ENCODE assay signal across 1 cellular context in the genomic region with DNA sequence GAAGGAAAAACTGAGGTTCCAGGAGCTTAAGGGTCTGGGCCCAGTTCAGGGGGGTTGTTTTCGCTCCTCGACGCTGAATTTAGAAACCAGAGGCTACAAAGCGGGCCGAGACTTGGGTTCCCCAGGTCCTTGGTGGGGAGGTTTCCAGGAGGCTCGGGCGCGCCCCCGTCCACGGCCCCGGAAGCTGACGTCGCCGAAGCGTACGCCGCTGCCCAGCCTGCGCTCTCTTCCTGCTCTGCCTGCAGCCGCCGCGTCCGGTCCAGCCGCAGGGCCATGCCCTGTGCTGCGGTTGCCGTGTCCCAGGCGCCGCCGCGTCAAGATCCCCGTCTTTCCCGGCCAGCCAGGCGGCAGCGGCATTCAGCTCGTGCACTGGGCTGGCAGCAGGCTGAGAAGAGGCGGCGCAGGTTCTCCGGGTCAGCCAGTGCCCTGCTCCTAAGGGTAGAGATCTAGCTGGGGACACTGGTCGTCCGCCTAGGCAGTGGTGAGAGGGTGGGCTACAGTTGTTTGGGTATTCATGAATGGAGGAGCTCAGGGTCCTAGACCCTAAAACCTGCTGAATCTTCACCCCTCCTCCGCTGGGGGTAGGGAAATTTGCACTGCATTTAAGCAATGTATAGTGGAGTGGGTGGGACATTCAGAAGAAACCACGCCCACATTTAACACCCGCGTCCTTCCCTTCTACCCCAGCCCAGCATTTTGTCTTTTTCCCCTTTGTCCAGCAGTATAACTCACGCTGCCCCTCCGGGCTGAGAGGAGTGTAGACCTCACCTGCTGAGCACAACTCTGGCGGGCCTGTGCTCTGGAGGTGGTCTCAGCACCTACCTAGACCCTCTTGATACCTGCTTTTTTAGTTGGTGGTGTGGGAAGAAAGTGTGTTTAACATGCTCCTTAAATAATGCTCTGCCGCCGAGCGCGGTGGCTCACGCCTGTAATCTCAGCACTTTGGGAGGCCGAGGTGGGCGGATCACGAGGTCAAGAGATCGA.
A peak's percentile ranks its signal among the peaks of the same experiment; 100 is the strongest.
TF ChIP-seq lines count a peak whose summit lies in the region.

No MANE protein-coding gene starts in this region.

TF ChIP-seq in HepG2, 621 proteins besides CTCF, POLR2A, EP300 and RAD21 (continued from another document and continues in another):
- TF ChIP-seq, protein P1, sequence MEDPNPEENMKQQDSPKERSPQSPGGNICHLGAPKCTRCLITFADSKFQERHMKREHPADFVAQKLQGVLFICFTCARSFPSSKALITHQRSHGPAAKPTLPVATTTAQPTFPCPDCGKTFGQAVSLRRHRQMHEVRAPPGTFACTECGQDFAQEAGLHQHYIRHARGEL (CRISPR knock-in tag; IDR thresholded peaks at IDR 0.05): peak; percentile 56; the same call in 1 of the 2 replicates
- TF ChIP-seq ZNF350 (CRISPR knock-in tag; IDR thresholded peaks at IDR 0.05; ENCODE audit: borderline replicate concordance, low read depth) (peak; percentile 81; the same call in 1 of the 2 replicates), SALL2 (CRISPR knock-in tag; IDR thresholded peaks at IDR 0.05) (peak; percentile 96), ZNF746 (CRISPR knock-in tag; IDR thresholded peaks at IDR 0.05) (no peak; the same call in 1 of the 2 replicates), ZMAT3 (CRISPR knock-in tag; conservative IDR thresholded peaks at IDR 0.05) (peak; percentile 71), TRIM24 (CRISPR knock-in tag; IDR thresholded peaks at IDR 0.05) (no peak), EHMT2 (IDR thresholded peaks at IDR 0.05; ENCODE audit: borderline replicate concordance, low read depth, low read length) (no peak), SMAD1 (CRISPR knock-in tag; IDR thresholded peaks at IDR 0.05; ENCODE audit: borderline replicate concordance, low read depth) (no peak), PAF1 (CRISPR knock-in tag; IDR thresholded peaks at IDR 0.05) (no peak), ZNF816 (CRISPR knock-in tag; IDR thresholded peaks at IDR 0.05; ENCODE audit: borderline replicate concordance) (peak; percentile 19; the same call in 1 of the 2 replicates), YEATS4 (CRISPR knock-in tag; IDR thresholded peaks at IDR 0.05; ENCODE audit: borderline replicate concordance) (peak; percentile 94), CHCHD3 (CRISPR knock-in tag; IDR thresholded peaks at IDR 0.05) (no peak), ZFAT (CRISPR knock-in tag; conservative IDR thresholded peaks at IDR 0.05) (no peak), KLF13 (CRISPR knock-in tag; IDR thresholded peaks at IDR 0.05) (peak; percentile 39; the same call in 1 of the 2 replicates), GZF1 (CRISPR knock-in tag; IDR thresholded peaks at IDR 0.05) (peak; percentile 89; the same call in 1 of the 2 replicates), ZNF260 (CRISPR knock-in tag; IDR thresholded peaks at IDR 0.05; ENCODE audit: borderline replicate concordance, low read depth) (no peak), ZNF446 (CRISPR knock-in tag; IDR thresholded peaks at IDR 0.05) (peak; percentile 68; the same call in 1 of the 2 replicates), PRMT3 (CRISPR knock-in tag; IDR thresholded peaks at IDR 0.05; ENCODE audit: borderline replicate concordance, low read depth) (peak; percentile 24; the same call in 1 of the 2 replicates), ZNF282 (IDR thresholded peaks at IDR 0.05; ENCODE audit: partially characterized antibody) (no peak), HDAC6 (IDR thresholded peaks at IDR 0.05; ENCODE audit: low read depth, low read length) (no peak), ZNF839 (CRISPR knock-in tag; IDR thresholded peaks at IDR 0.05; ENCODE audit: borderline replicate concordance) (no peak), FOXC1 (CRISPR knock-in tag; IDR thresholded peaks at IDR 0.05; ENCODE audit: borderline replicate concordance) (no peak; the same call in 1 of the 2 replicates), ZBTB20 (CRISPR knock-in tag; IDR thresholded peaks at IDR 0.05; ENCODE audit: borderline replicate concordance, low read depth) (peak; percentile 96), GFI1 (CRISPR knock-in tag; IDR thresholded peaks at IDR 0.05; ENCODE audit: borderline replicate concordance) (no peak), EED (CRISPR knock-in tag; IDR thresholded peaks at IDR 0.05) (peak; percentile 83), ZNF780A (CRISPR knock-in tag; IDR thresholded peaks at IDR 0.05) (no peak; the same call in 1 of the 2 replicates), ZFYVE20 (CRISPR knock-in tag; IDR thresholded peaks at IDR 0.05; ENCODE audit: borderline replicate concordance, low read depth) (no peak), ZNF232 (CRISPR knock-in tag; IDR thresholded peaks at IDR 0.05; ENCODE audit: borderline replicate concordance) (peak; percentile 83; the same call in 1 of the 2 replicates), TAF15 (IDR thresholded peaks at IDR 0.05; ENCODE audit: low read depth, low read length, poor library complexity, severe bottlenecking) (no peak), ZNF337 (CRISPR knock-in tag; IDR thresholded peaks at IDR 0.05; ENCODE audit: borderline replicate concordance, low read depth) (no peak)
- TF ChIP-seq, protein P2, sequence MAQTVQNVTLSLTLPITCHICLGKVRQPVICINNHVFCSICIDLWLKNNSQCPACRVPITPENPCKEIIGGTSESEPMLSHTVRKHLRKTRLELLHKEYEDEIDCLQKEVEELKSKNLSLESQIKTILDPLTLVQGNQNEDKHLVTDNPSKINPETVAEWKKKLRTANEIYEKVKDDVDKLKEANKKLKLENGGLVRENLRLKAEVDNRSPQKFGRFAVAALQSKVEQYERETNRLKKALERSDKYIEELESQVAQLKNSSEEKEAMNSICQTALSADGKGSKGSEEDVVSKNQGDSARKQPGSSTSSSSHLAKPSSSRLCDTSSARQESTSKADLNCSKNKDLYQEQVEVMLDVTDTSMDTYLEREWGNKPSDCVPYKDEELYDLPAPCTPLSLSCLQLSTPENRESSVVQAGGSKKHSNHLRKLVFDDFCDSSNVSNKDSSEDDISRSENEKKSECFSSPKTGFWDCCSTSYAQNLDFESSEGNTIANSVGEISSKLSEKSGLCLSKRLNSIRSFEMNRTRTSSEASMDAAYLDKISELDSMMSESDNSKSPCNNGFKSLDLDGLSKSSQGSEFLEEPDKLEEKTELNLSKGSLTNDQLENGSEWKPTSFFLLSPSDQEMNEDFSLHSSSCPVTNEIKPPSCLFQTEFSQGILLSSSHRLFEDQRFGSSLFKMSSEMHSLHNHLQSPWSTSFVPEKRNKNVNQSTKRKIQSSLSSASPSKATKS (CRISPR knock-in tag; IDR thresholded peaks at IDR 0.05): no peak
- TF ChIP-seq, protein P3, sequence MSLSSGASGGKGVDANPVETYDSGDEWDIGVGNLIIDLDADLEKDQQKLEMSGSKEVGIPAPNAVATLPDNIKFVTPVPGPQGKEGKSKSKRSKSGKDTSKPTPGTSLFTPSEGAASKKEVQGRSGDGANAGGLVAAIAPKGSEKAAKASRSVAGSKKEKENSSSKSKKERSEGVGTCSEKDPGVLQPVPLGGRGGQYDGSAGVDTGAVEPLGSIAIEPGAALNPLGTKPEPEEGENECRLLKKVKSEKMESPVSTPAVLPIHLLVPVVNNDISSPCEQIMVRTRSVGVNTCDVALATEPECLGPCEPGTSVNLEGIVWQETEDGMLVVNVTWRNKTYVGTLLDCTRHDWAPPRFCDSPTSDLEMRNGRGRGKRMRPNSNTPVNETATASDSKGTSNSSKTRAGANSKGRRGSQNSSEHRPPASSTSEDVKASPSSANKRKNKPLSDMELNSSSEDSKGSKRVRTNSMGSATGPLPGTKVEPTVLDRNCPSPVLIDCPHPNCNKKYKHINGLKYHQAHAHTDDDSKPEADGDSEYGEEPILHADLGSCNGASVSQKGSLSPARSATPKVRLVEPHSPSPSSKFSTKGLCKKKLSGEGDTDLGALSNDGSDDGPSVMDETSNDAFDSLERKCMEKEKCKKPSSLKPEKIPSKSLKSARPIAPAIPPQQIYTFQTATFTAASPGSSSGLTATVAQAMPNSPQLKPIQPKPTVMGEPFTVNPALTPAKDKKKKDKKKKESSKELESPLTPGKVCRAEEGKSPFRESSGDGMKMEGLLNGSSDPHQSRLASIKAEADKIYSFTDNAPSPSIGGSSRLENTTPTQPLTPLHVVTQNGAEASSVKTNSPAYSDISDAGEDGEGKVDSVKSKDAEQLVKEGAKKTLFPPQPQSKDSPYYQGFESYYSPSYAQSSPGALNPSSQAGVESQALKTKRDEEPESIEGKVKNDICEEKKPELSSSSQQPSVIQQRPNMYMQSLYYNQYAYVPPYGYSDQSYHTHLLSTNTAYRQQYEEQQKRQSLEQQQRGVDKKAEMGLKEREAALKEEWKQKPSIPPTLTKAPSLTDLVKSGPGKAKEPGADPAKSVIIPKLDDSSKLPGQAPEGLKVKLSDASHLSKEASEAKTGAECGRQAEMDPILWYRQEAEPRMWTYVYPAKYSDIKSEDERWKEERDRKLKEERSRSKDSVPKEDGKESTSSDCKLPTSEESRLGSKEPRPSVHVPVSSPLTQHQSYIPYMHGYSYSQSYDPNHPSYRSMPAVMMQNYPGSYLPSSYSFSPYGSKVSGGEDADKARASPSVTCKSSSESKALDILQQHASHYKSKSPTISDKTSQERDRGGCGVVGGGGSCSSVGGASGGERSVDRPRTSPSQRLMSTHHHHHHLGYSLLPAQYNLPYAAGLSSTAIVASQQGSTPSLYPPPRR (CRISPR knock-in tag; IDR thresholded peaks at IDR 0.05; ENCODE audit: borderline replicate concordance): peak; percentile 49; the same call in 1 of the 2 replicates
- TF ChIP-seq, protein P4, sequence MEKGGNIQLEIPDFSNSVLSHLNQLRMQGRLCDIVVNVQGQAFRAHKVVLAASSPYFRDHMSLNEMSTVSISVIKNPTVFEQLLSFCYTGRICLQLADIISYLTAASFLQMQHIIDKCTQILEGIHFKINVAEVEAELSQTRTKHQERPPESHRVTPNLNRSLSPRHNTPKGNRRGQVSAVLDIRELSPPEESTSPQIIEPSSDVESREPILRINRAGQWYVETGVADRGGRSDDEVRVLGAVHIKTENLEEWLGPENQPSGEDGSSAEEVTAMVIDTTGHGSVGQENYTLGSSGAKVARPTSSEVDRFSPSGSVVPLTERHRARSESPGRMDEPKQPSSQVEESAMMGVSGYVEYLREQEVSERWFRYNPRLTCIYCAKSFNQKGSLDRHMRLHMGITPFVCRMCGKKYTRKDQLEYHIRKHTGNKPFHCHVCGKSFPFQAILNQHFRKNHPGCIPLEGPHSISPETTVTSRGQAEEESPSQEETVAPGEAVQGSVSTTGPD (CRISPR knock-in tag; IDR thresholded peaks at IDR 0.05): no peak
- TF ChIP-seq, protein P5, sequence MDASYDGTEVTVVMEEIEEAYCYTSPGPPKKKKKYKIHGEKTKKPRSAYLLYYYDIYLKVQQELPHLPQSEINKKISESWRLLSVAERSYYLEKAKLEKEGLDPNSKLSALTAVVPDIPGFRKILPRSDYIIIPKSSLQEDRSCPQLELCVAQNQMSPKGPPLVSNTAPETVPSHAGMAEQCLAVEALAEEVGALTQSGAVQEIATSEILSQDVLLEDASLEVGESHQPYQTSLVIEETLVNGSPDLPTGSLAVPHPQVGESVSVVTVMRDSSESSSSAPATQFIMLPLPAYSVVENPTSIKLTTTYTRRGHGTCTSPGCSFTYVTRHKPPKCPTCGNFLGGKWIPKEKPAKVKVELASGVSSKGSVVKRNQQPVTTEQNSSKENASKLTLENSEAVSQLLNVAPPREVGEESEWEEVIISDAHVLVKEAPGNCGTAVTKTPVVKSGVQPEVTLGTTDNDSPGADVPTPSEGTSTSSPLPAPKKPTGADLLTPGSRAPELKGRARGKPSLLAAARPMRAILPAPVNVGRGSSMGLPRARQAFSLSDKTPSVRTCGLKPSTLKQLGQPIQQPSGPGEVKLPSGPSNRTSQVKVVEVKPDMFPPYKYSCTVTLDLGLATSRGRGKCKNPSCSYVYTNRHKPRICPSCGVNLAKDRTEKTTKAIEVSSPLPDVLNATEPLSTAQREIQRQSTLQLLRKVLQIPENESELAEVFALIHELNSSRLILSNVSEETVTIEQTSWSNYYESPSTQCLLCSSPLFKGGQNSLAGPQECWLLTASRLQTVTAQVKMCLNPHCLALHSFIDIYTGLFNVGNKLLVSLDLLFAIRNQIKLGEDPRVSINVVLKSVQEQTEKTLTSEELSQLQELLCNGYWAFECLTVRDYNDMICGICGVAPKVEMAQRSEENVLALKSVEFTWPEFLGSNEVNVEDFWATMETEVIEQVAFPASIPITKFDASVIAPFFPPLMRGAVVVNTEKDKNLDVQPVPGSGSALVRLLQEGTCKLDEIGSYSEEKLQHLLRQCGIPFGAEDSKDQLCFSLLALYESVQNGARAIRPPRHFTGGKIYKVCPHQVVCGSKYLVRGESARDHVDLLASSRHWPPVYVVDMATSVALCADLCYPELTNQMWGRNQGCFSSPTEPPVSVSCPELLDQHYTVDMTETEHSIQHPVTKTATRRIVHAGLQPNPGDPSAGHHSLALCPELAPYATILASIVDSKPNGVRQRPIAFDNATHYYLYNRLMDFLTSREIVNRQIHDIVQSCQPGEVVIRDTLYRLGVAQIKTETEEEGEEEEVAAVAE (CRISPR knock-in tag; IDR thresholded peaks at IDR 0.05; ENCODE audit: borderline replicate concordance): peak; percentile 59; the same call in 1 of the 2 replicates
- TF ChIP-seq, protein P6, sequence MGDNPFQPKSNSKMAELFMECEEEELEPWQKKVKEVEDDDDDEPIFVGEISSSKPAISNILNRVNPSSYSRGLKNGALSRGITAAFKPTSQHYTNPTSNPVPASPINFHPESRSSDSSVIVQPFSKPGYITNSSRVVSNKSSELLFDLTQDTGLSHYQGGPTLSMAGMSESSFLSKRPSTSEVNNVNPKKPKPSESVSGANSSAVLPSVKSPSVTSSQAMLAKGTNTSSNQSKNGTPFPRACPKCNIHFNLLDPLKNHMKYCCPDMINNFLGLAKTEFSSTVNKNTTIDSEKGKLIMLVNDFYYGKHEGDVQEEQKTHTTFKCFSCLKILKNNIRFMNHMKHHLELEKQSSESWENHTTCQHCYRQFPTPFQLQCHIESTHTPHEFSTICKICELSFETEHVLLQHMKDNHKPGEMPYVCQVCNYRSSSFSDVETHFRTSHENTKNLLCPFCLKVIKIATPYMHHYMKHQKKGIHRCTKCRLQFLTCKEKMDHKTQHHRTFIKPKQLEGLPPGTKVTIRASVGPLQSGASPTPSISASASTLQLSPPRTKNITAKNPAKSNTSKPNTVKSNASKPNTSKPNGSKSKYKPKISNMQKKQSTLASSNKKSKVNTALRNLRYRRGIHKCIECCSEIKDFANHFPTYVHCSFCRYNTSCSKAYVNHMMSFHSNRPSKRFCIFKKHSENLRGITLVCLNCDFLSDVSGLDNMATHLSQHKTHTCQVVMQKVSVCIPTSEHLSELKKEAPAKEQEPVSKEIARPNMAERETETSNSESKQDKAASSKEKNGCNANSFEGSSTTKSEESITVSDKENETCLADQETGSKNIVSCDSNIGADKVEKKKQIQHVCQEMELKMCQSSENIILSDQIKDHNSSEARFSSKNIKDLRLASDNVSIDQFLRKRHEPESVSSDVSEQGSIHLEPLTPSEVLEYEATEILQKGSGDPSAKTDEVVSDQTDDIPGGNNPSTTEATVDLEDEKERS (CRISPR knock-in tag; IDR thresholded peaks at IDR 0.05): peak; percentile 92
